30 cellular contexts compared by ENCODE assay signal in the genomic region with DNA sequence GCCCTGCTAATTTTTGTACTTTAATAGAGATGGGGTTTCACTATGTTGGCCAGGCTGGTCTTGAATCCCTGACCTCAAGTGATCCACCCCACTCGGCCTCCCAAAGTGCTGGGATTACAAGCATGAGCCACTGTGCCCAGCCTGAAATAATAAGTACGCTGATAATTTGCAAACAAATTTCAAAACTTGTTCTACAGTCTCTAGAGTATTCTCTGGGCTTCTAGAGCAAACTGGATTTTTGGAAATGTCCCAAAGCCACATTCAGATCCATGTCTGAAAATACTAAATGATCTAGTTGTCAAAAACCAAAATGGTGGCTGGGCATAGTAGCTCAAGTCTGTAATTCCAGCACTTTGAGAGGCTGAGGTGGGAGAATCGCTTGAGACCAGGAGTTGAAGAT.
"Had no signal": no experiment of that assay in that cellular context is flagged by ENCODE, and none has a peak within 500 bp of the region (broad histone marks: within the 10 kb centered on the region; RNA-seq: fewer than 3 reads in every experiment).

No MANE protein-coding gene starts in this region.

- ATAC-seq: activated CD4-positive, alpha-beta T cell treated with anti-CD3 and anti-CD28 coated beads for 36 hours; activated CD8-positive, alpha-beta T cell treated with anti-CD3 and anti-CD28 coated beads, Interleukin-2, amount 10 ng/mL, durations not matched to agents 7 days and 5 days; gastroesophageal sphincter; heart right ventricle had no signal

- DNase-seq: activated CD4-positive, alpha-beta memory T cell treated with anti-CD3 and anti-CD28 coated beads for 36 hours; activated CD4-positive, alpha-beta T cell treated with anti-CD3 and anti-CD28 coated beads for 36 hours; activated CD4-positive, alpha-beta T cell treated with anti-CD3 and anti-CD28 coated beads, Interleukin-2, amount 10 ng/mL, durations not matched to agents 24 days and 14 days; activated CD4-positive, CD25-positive, alpha-beta regulatory T cell; activated CD4-positive, CD25-positive, alpha-beta regulatory T cell treated with anti-CD3 and anti-CD28 coated beads, Interleukin-2, amount 50 U/mL, for 72 hours; activated CD8-positive, alpha-beta T cell treated with anti-CD3 and anti-CD28 coated beads, Interleukin-2, amount 10 ng/mL, durations not matched to agents 7 days and 5 days; activated gamma-delta T cell treated with Interleukin-2 at 50 U/mL for 16 hours; activated naive CD4-positive, alpha-beta T cell treated with anti-CD3 and anti-CD28 coated beads, Interleukin-2, amount 50 U/mL, for 16 hours; activated naive CD4-positive, alpha-beta T cell treated with Interleukin-2 at 50 U/mL for 16 hours; activated T-cell treated with anti-CD3 and anti-CD28 coated beads, Interleukin-2, amount 50 U/mL, for 48 hours; amniotic stem cell; anterior cingulate cortex; brain microvascular endothelial cell; dorsolateral prefrontal cortex; effector memory CD4-positive, alpha-beta T cell; endodermal cell; erythroblast; foreskin melanocyte; heart right ventricle; T-helper 2 cell had no signal

- H3K27me3 Mint-ChIP-seq: activated CD4-positive, alpha-beta memory T cell treated with anti-CD3 and anti-CD28 coated beads for 36 hours; activated CD4-positive, alpha-beta T cell treated with anti-CD3 and anti-CD28 coated beads for 36 hours; activated CD4-positive, alpha-beta T cell treated with anti-CD3 and anti-CD28 coated beads, Interleukin-2, amount 10 ng/mL, durations not matched to agents 24 days and 14 days; activated naive CD8-positive, alpha-beta T cell; central memory CD8-positive, alpha-beta T cell; dendritic cell treated with granulocyte-macrophage colony-stimulating factor and Interleukin-4, amounts not matched to agents 40 ng/mL and 50 ng/mL, for 4 days had no signal

- H3K27me3 ChIP-seq: brain microvascular endothelial cell, dorsolateral prefrontal cortex, esophagus muscularis mucosa, gastroesophageal sphincter, heart right ventricle had no signal

- H3K27ac Mint-ChIP-seq: activated CD4-positive, alpha-beta memory T cell treated with anti-CD3 and anti-CD28 coated beads for 36 hours; activated CD4-positive, alpha-beta T cell treated with anti-CD3 and anti-CD28 coated beads for 36 hours; activated CD4-positive, alpha-beta T cell treated with anti-CD3 and anti-CD28 coated beads, Interleukin-2, amount 10 ng/mL, durations not matched to agents 24 days and 14 days; activated CD8-positive, alpha-beta T cell treated with anti-CD3 and anti-CD28 coated beads, Interleukin-2, amount 10 ng/mL, durations not matched to agents 7 days and 5 days; activated naive CD8-positive, alpha-beta T cell; activated T-helper 1 cell treated with anti-CD3 and anti-CD28 coated beads, Interleukin-12 subunit alpha, Interleukin-12 subunit beta, Interleukin-2, Interleukin-4 antibody, amounts not matched to agents 30 ng/mL and 10 ng/mL and 1 ng/mL, durations not matched to agents 14 hours and 24 hours and 36 hours; activated T-helper 2 cell treated with anti-CD3 and anti-CD28 coated beads, Interferon-gamma antibody, Interleukin-2, Interleukin-4, amounts not matched to agents 10 μg/mL and 5 μg/mL and 100 μg/mL, durations not matched to agents 14 hours and 24 hours and 36 hours; dendritic cell treated with granulocyte-macrophage colony-stimulating factor and Interleukin-4, amounts not matched to agents 40 ng/mL and 50 ng/mL, for 4 days; endodermal cell had no signal

- H3K4me3 ChIP-seq: coronary artery, dorsolateral prefrontal cortex, esophagus muscularis mucosa, gastroesophageal sphincter, heart right ventricle had no signal

- H3K27ac ChIP-seq: brain microvascular endothelial cell, coronary artery, dorsolateral prefrontal cortex, esophagus muscularis mucosa, gastroesophageal sphincter, heart right ventricle had no signal

- H3K9me3 Mint-ChIP-seq: activated CD4-positive, alpha-beta memory T cell treated with anti-CD3 and anti-CD28 coated beads for 36 hours; activated CD4-positive, alpha-beta T cell treated with anti-CD3 and anti-CD28 coated beads, Interleukin-2, amount 10 ng/mL, durations not matched to agents 24 days and 14 days; activated T-helper 1 cell treated with anti-CD3 and anti-CD28 coated beads, Interleukin-12 subunit alpha, Interleukin-12 subunit beta, Interleukin-2, Interleukin-4 antibody, amounts not matched to agents 30 ng/mL and 10 ng/mL and 1 ng/mL, durations not matched to agents 14 hours and 24 hours and 36 hours; activated T-helper 2 cell treated with anti-CD3 and anti-CD28 coated beads, Interferon-gamma antibody, Interleukin-2, Interleukin-4, amounts not matched to agents 10 μg/mL and 5 μg/mL and 100 μg/mL, durations not matched to agents 14 hours and 24 hours and 36 hours; central memory CD8-positive, alpha-beta T cell; dendritic cell treated with granulocyte-macrophage colony-stimulating factor and Interleukin-4, amounts not matched to agents 40 ng/mL and 50 ng/mL, for 4 days had no signal

- H3K4me3 Mint-ChIP-seq: activated CD4-positive, alpha-beta memory T cell treated with anti-CD3 and anti-CD28 coated beads for 36 hours; activated CD4-positive, alpha-beta T cell treated with anti-CD3 and anti-CD28 coated beads for 36 hours; activated CD4-positive, alpha-beta T cell treated with anti-CD3 and anti-CD28 coated beads, Interleukin-2, amount 10 ng/mL, durations not matched to agents 24 days and 14 days; activated CD8-positive, alpha-beta T cell treated with anti-CD3 and anti-CD28 coated beads, Interleukin-2, amount 10 ng/mL, durations not matched to agents 7 days and 5 days; activated naive CD8-positive, alpha-beta T cell; activated T-helper 1 cell treated with anti-CD3 and anti-CD28 coated beads, Interleukin-12 subunit alpha, Interleukin-12 subunit beta, Interleukin-2, Interleukin-4 antibody, amounts not matched to agents 30 ng/mL and 10 ng/mL and 1 ng/mL, durations not matched to agents 14 hours and 24 hours and 36 hours; central memory CD8-positive, alpha-beta T cell; dendritic cell treated with granulocyte-macrophage colony-stimulating factor and Interleukin-4, amounts not matched to agents 40 ng/mL and 50 ng/mL, for 4 days; endodermal cell had no signal

- FAIRE-seq: astrocyte, bronchial epithelial cell had no signal

- H3K9me3 ChIP-seq: esophagus muscularis mucosa, gastroesophageal sphincter, heart right ventricle had no signal

- H3K4me1 ChIP-seq: esophagus muscularis mucosa, gastroesophageal sphincter had no signal

- H3K4me1 Mint-ChIP-seq: activated CD4-positive, alpha-beta T cell treated with anti-CD3 and anti-CD28 coated beads for 36 hours; activated CD4-positive, alpha-beta T cell treated with anti-CD3 and anti-CD28 coated beads, Interleukin-2, amount 10 ng/mL, durations not matched to agents 24 days and 14 days; central memory CD8-positive, alpha-beta T cell; endodermal cell had no signal
